8 cellular contexts compared by ENCODE assay signal in genomic region chr11:123300874-123301695, GRCh38.
DNase-seq lines count a peak whose midpoint lies in the region; TF ChIP-seq lines count a peak whose summit lies in the region.

No MANE protein-coding gene starts in this region.

- BruUV-seq in Caco-2 (replicated peaks; lab: Mats Ljungman, UMichigan), result no TSS peak

- H3K27me3 Mint-ChIP-seq in Caco-2 (ENCODE audit: insufficient read depth, unreplicated experiment), result peaks cover 26% of the 10 kb centered on the region

- H3K27me3 ChIP-seq in esophagus muscularis mucosa, result peaks cover 0 to 34% (median 0%) of the 10 kb centered on the region in 4 donors
- H3K27me3 ChIP-seq in skeletal muscle satellite cell (ENCODE audit: control insufficient read depth, insufficient read depth, low read length), result peaks cover 69% of the 10 kb centered on the region
- H3K27me3 ChIP-seq in tibial artery, result peaks cover 0 to 54% of the 10 kb centered on the region in 2 donors
- H3K27me3 ChIP-seq in Caco-2 (replicated peaks; ENCODE audit: control insufficient read depth, insufficient read depth, low read length), result peaks cover 6% of the 10 kb centered on the region

- H3K9ac ChIP-seq in skeletal muscle satellite cell (ENCODE audit: low read depth, low read length), result no peak overlapping the region

- CTCF ChIA-PET in Caco-2 (lab: Charles Lee), result interaction anchor here (0.6 to 1.1 kb wide), 6 partner anchors 8 to 1584 kb away, joined by 3 to 5 read pairs (median 4); no protein-coding TSS in a partner anchor

- TF ChIP-seq POLR2A in esophagus muscularis mucosa (IDR thresholded peaks at IDR 0.05; ENCODE audit: low read depth), result no peak

- H3K4me3 ChIP-seq in esophagus muscularis mucosa (peak overlapping the region; percentile 50 to 62 (median 53)), skeletal muscle satellite cell (ENCODE audit: low read length) (peak overlapping the region; percentile 66), tibial artery (peak overlapping the region in 1 of 2 donors; percentile 55), Caco-2 (ENCODE audit: low read depth, low read length) (no peak overlapping the region)

- 21% methylated on average over 6 of the region's 6 CpGs for WGBS in esophagus muscularis mucosa

- no peak for TF ChIP-seq EP300 in esophagus muscularis mucosa (IDR thresholded peaks at IDR 0.05)

- no peaks in the 10 kb centered on the region for H3K9me3 ChIP-seq in esophagus muscularis mucosa
- no peaks in the 10 kb centered on the region for H3K9me3 ChIP-seq in skeletal muscle satellite cell (replicated peaks; ENCODE audit: low read length)
- no peaks in the 10 kb centered on the region for H3K9me3 ChIP-seq in tibial artery
- no peaks in the 10 kb centered on the region for H3K9me3 ChIP-seq in Caco-2

- no peaks in the 10 kb centered on the region for H3K9me3 Mint-ChIP-seq in Caco-2 (ENCODE audit: unreplicated experiment)

- peak overlapping the region; percentile 87 for H3K4me2 ChIP-seq in skeletal muscle satellite cell (ENCODE audit: low read length)

- no peak overlapping the region for H3K27ac Mint-ChIP-seq in Caco-2 (ENCODE audit: unreplicated experiment)

- POLR2A ChIA-PET in Caco-2 (lab: Charles Lee), result no interaction called here

- H3K36me3 ChIP-seq in esophagus muscularis mucosa (no peaks in the 10 kb centered on the region), skeletal muscle satellite cell (ENCODE audit: insufficient read depth, low read length) (no peaks in the 10 kb centered on the region), tibial artery (no peaks in the 10 kb centered on the region), Caco-2 (ENCODE audit: control insufficient read depth, insufficient read depth, low read length) (no peaks in the 10 kb centered on the region)

- H3K36me3 Mint-ChIP-seq in Caco-2 (ENCODE audit: insufficient read depth, unreplicated experiment), result no peaks in the 10 kb centered on the region

- intact Hi-C loops in esophagus muscularis mucosa (cut with DNase I), result loop anchor here (1.0 to 5.0 kb wide), 2 partner anchors 106 to 175 kb away; no protein-coding TSS in a partner anchor
- intact Hi-C loops in tibial artery (cut with DNase I; ENCODE audit: low total_unique reads), result no loop called here
- intact Hi-C loops in Caco-2 (cut with micrococcal nuclease; ENCODE audit: unreplicated experiment), result loop anchor here (1.0 kb wide), 1 partner anchor 177 kb away; no protein-coding TSS in a partner anchor

- TF ChIP-seq CTCF in esophagus muscularis mucosa (IDR thresholded peaks at IDR 0.05) (no peak), tibial artery (IDR thresholded peaks at IDR 0.05) (no peak), Caco-2 (IDR thresholded peaks at IDR 0.05; ENCODE audit: insufficient read depth in 1 of 2, low read depth in 1 of 2, low read length in 1 of 2, severe bottlenecking in 1 of 2, unreplicated experiment in 1 of 2) (no peak)

- H3K4me1 ChIP-seq in esophagus muscularis mucosa (peaks cover 8 to 16% (median 13%) of the 10 kb centered on the region in 4 donors), skeletal muscle satellite cell (ENCODE audit: control insufficient read depth, insufficient read depth, low read length) (peaks cover 10% of the 10 kb centered on the region), tibial artery (peaks cover 0 to 14% (median 13%) of the 10 kb centered on the region in 4 donors), Caco-2 (no peaks in the 10 kb centered on the region)

- no peak overlapping the region for H3K4me3 Mint-ChIP-seq in Caco-2 (ENCODE audit: unreplicated experiment)

- DNase-seq in NCI-H1105 treated with DMSO at 0.1 percent for 48 hours (lab: John Stamatoyannopoulos, UW) (peak; percentile 18), NCI-H1105 (lab: John Stamatoyannopoulos, UW) (no peak), SKM-1 (lab: John Stamatoyannopoulos, UW; ENCODE audit: unreplicated experiment) (peak; percentile 61), esophagus muscularis mucosa (ENCODE audit: extremely low spot score) (no peak), NCI-H1417 (lab: John Stamatoyannopoulos, UW) (no peak), tibial artery (no peak), Caco-2 (no peak)

- H3K27ac ChIP-seq in esophagus muscularis mucosa (replicated peaks in 1 of 4) (no peak overlapping the region), tibial artery (no peak overlapping the region)

- H3K4me1 Mint-ChIP-seq in Caco-2 (ENCODE audit: low read depth, unreplicated experiment), result no peaks in the 10 kb centered on the region

Comparison
In these comparisons a context has a peak if more than half of its experiments do, and no peak if none do; other contexts are left out.
1. DNase-seq: peak in NCI-H1105 treated with DMSO at 0.1 percent for 48 hours (single experiment) and SKM-1 (single experiment); none in NCI-H1105 (single experiment), esophagus muscularis mucosa (single experiment), NCI-H1417 (0 of 3), tibial artery (0 of 2) and Caco-2 (0 of 2).